15 cellular contexts compared by ENCODE assay signal in genomic region chrX:11887175-11887574, GRCh38.
"Had no signal": no experiment of that assay in that cellular context is flagged by ENCODE, and none has a peak within 500 bp of the region (broad histone marks: within the 10 kb centered on the region; RNA-seq: fewer than 3 reads in every experiment).

No MANE protein-coding gene starts in this region.

- H3K27me3 Mint-ChIP-seq: activated CD4-positive, alpha-beta memory T cell treated with anti-CD3 and anti-CD28 coated beads for 36 hours; activated CD4-positive, alpha-beta T cell treated with anti-CD3 and anti-CD28 coated beads for 36 hours; activated CD8-positive, alpha-beta memory T cell treated with anti-CD3 and anti-CD28 coated beads, Interleukin-2, amount 10 ng/mL, durations not matched to agents 7 days and 5 days; stimulated activated memory B cell treated with anti-CD40 and anti-IgM and Interleukin-4, amounts not matched to agents 10 μg/mL and 1 μg/mL and 100 μg/mL, for 72 hours had no signal

- H3K4me1 Mint-ChIP-seq: activated CD4-positive, alpha-beta T cell treated with anti-CD3 and anti-CD28 coated beads for 36 hours; activated CD8-positive, alpha-beta memory T cell treated with anti-CD3 and anti-CD28 coated beads, Interleukin-2, amount 10 ng/mL, durations not matched to agents 7 days and 5 days; mesothelial cell of epicardium; neural progenitor cell; stimulated activated memory B cell treated with anti-CD40 and anti-IgM and Interleukin-4, amounts not matched to agents 10 μg/mL and 1 μg/mL and 100 μg/mL, for 72 hours; T-helper 17 cell had no signal

- H3K9me3 ChIP-seq: transverse colon had no signal

- H3K27me3 ChIP-seq: neural progenitor cell, transverse colon had no signal

- DNase-seq: activated CD4-positive, alpha-beta memory T cell treated with anti-CD3 and anti-CD28 coated beads for 36 hours; activated CD4-positive, alpha-beta T cell treated with anti-CD3 and anti-CD28 coated beads for 36 hours; activated CD8-positive, alpha-beta memory T cell treated with anti-CD3 and anti-CD28 coated beads, Interleukin-2, amount 10 ng/mL, durations not matched to agents 7 days and 5 days; activated naive CD4-positive, alpha-beta T cell treated with anti-CD3 and anti-CD28 coated beads, Interleukin-2, amount 50 U/mL, for 16 hours; activated T-cell treated with anti-CD3 and anti-CD28 coated beads, Interleukin-2, amount 50 U/mL, for 1 hour; caudate nucleus; stimulated activated CD4-positive, alpha-beta T cell treated with anti-CD3 and anti-CD28 coated beads, Interleukin-2, amount 100 ng/mL, for 48 hours; T-helper 17 cell; transverse colon; WERI-Rb-1 had no signal

- H3K4me3 Mint-ChIP-seq: activated CD4-positive, alpha-beta memory T cell treated with anti-CD3 and anti-CD28 coated beads for 36 hours; activated CD4-positive, alpha-beta T cell treated with anti-CD3 and anti-CD28 coated beads for 36 hours; activated CD8-positive, alpha-beta memory T cell treated with anti-CD3 and anti-CD28 coated beads, Interleukin-2, amount 10 ng/mL, durations not matched to agents 7 days and 5 days; mesothelial cell of epicardium; neural progenitor cell; stimulated activated memory B cell treated with anti-CD40 and anti-IgM and Interleukin-4, amounts not matched to agents 10 μg/mL and 1 μg/mL and 100 μg/mL, for 72 hours; T-helper 17 cell had no signal

- H3K9ac ChIP-seq: neural progenitor cell had no signal

- H3K27ac ChIP-seq: neural progenitor cell, transverse colon, WERI-Rb-1 had no signal

- H2AFZ ChIP-seq: neural progenitor cell had no signal

- ATAC-seq: activated CD4-positive, alpha-beta T cell treated with anti-CD3 and anti-CD28 coated beads for 36 hours; activated CD8-positive, alpha-beta memory T cell treated with anti-CD3 and anti-CD28 coated beads, Interleukin-2, amount 10 ng/mL, durations not matched to agents 7 days and 5 days; sciatic nerve; stimulated activated memory B cell treated with anti-CD40 and anti-IgM and Interleukin-4, amounts not matched to agents 10 μg/mL and 1 μg/mL and 100 μg/mL, for 72 hours; T-helper 17 cell had no signal

- H3K27ac Mint-ChIP-seq: activated CD4-positive, alpha-beta memory T cell treated with anti-CD3 and anti-CD28 coated beads for 36 hours; activated CD4-positive, alpha-beta T cell treated with anti-CD3 and anti-CD28 coated beads for 36 hours; activated CD8-positive, alpha-beta memory T cell treated with anti-CD3 and anti-CD28 coated beads, Interleukin-2, amount 10 ng/mL, durations not matched to agents 7 days and 5 days; mesothelial cell of epicardium; neural progenitor cell; stimulated activated memory B cell treated with anti-CD40 and anti-IgM and Interleukin-4, amounts not matched to agents 10 μg/mL and 1 μg/mL and 100 μg/mL, for 72 hours; T-helper 17 cell had no signal

- H3K4me2 ChIP-seq: neural progenitor cell had no signal

- H3K36me3 Mint-ChIP-seq: activated CD4-positive, alpha-beta memory T cell treated with anti-CD3 and anti-CD28 coated beads for 36 hours; activated CD8-positive, alpha-beta memory T cell treated with anti-CD3 and anti-CD28 coated beads, Interleukin-2, amount 10 ng/mL, durations not matched to agents 7 days and 5 days; mesothelial cell of epicardium; neural progenitor cell; stimulated activated memory B cell treated with anti-CD40 and anti-IgM and Interleukin-4, amounts not matched to agents 10 μg/mL and 1 μg/mL and 100 μg/mL, for 72 hours had no signal

- H3K9me3 Mint-ChIP-seq: activated CD4-positive, alpha-beta memory T cell treated with anti-CD3 and anti-CD28 coated beads for 36 hours; neural progenitor cell; stimulated activated memory B cell treated with anti-CD40 and anti-IgM and Interleukin-4, amounts not matched to agents 10 μg/mL and 1 μg/mL and 100 μg/mL, for 72 hours had no signal

- H3K36me3 ChIP-seq: neural progenitor cell, transverse colon, WERI-Rb-1 had no signal

- FAIRE-seq: endometrium had no signal

- H3K4me1 ChIP-seq: neural progenitor cell, transverse colon had no signal

- H3K4me3 ChIP-seq: neural progenitor cell, transverse colon had no signal
